In genomic region chr1:84972377-84972987, GRCh38 we compare ENCODE assay signal across 8 cellular contexts. TPM values are rescaled to one million over a fixed set of nuclear protein-coding genes. Genes with fewer than 3 reads are reported as not detected.
DNase-seq lines count a peak whose midpoint lies in the region; ATAC-seq, FAIRE-seq and TF ChIP-seq lines count a peak whose summit lies in the region.

No MANE protein-coding gene starts in this region.

- no peaks in the 10 kb centered on the region for H3K27me3 ChIP-seq in BLaER1 treated with 17β-estradiol and CSF1 and Interleukin-3, amounts not matched to agents 10 nM and 100 nM

- H3K36me3 Mint-ChIP-seq in activated naive CD8-positive, alpha-beta T cell treated with anti-CD3 and anti-CD28 coated beads, Interleukin-2, amount 10 ng/mL, durations not matched to agents 7 days and 5 days = peaks cover 22% of the 10 kb centered on the region
- H3K36me3 Mint-ChIP-seq in nephron progenitor cell (ENCODE audit: low read depth) = no peaks in the 10 kb centered on the region

- H3K4me1 ChIP-seq in BLaER1 treated with 17β-estradiol and CSF1 and Interleukin-3, amounts not matched to agents 10 nM and 100 nM = peaks cover 0 to 15% (median 10%) of the 10 kb centered on the region in 10 experiments; a peak in 12 of 20 replicates

- no peak overlapping the region for H3K4me3 ChIP-seq in BLaER1 treated with 17β-estradiol and CSF1 and Interleukin-3, amounts not matched to agents 10 nM and 100 nM

- H3K9me3 ChIP-seq in BLaER1 treated with 17β-estradiol and CSF1 and Interleukin-3, amounts not matched to agents 10 nM and 100 nM (replicated peaks in 1 of 11) = no peaks in the 10 kb centered on the region

- no peak for DNase-seq in GM19239 (ENCODE audit: insufficient read length, low spot score)
- DNase-seq in activated naive CD8-positive, alpha-beta T cell treated with anti-CD3 and anti-CD28 coated beads, Interleukin-2, amount 10 ng/mL, durations not matched to agents 7 days and 5 days = no peak
- no peak for DNase-seq in 8988T
- no peak for DNase-seq in DMS153 treated with DMSO at 0.1 percent for 48 hours (lab: John Stamatoyannopoulos, UW; ENCODE audit: unreplicated experiment)
- DNase-seq in nephron progenitor cell = no peak
- DNase-seq in hepatic stellate cell (ENCODE audit: low spot score) = no peak

- peak overlapping the region; percentile 69 for H3K27ac Mint-ChIP-seq in activated naive CD8-positive, alpha-beta T cell treated with anti-CD3 and anti-CD28 coated beads, Interleukin-2, amount 10 ng/mL, durations not matched to agents 7 days and 5 days
- H3K27ac Mint-ChIP-seq in nephron progenitor cell = no peak overlapping the region

- H3K9me3 Mint-ChIP-seq in activated naive CD8-positive, alpha-beta T cell treated with anti-CD3 and anti-CD28 coated beads, Interleukin-2, amount 10 ng/mL, durations not matched to agents 7 days and 5 days = peaks cover 2% of the 10 kb centered on the region
- H3K9me3 Mint-ChIP-seq in nephron progenitor cell = peaks cover 6% of the 10 kb centered on the region

- TF ChIP-seq CTCF in nephron progenitor cell (IDR thresholded peaks at IDR 0.05) = no peak

- no peaks in the 10 kb centered on the region for H3K36me3 ChIP-seq in BLaER1 treated with 17β-estradiol and CSF1 and Interleukin-3, amounts not matched to agents 10 nM and 100 nM

- peak overlapping the region in 7 of 11 experiments; percentile 10 to 68 (median 62); a peak in 11 of 22 replicates for H3K4me2 ChIP-seq in BLaER1 treated with 17β-estradiol and CSF1 and Interleukin-3, amounts not matched to agents 10 nM and 100 nM

- H3K27ac ChIP-seq in BLaER1 treated with 17β-estradiol and CSF1 and Interleukin-3, amounts not matched to agents 10 nM and 100 nM = no peak overlapping the region

- POLR2A ChIA-PET in activated naive CD8-positive, alpha-beta T cell treated with anti-CD3 and anti-CD28 coated beads, Interleukin-2, amount 10 ng/mL, durations not matched to agents 7 days and 5 days (lab: Charles Lee) = interaction anchor here (1.3 kb wide), 2 partner anchors 13 to 14 kb away, joined by 4 read pairs; no protein-coding TSS in a partner anchor

- H3K4me3 Mint-ChIP-seq in activated naive CD8-positive, alpha-beta T cell treated with anti-CD3 and anti-CD28 coated beads, Interleukin-2, amount 10 ng/mL, durations not matched to agents 7 days and 5 days = peak overlapping the region; percentile 66
- H3K4me3 Mint-ChIP-seq in nephron progenitor cell = no peak overlapping the region

- no peaks in the 10 kb centered on the region for H4K20me1 ChIP-seq in BLaER1 treated with 17β-estradiol and CSF1 and Interleukin-3, amounts not matched to agents 10 nM and 100 nM

- H3K9ac ChIP-seq in BLaER1 treated with 17β-estradiol and CSF1 and Interleukin-3, amounts not matched to agents 10 nM and 100 nM = no peak overlapping the region

- H3K4me1 Mint-ChIP-seq in activated naive CD8-positive, alpha-beta T cell treated with anti-CD3 and anti-CD28 coated beads, Interleukin-2, amount 10 ng/mL, durations not matched to agents 7 days and 5 days = peaks cover 41% of the 10 kb centered on the region
- peaks cover 16% of the 10 kb centered on the region for H3K4me1 Mint-ChIP-seq in nephron progenitor cell

- peak; percentile 31 for ATAC-seq in HG03108 (IDR thresholded peaks at IDR 0.05; ENCODE audit: unreplicated experiment)
- ATAC-seq in activated naive CD8-positive, alpha-beta T cell treated with anti-CD3 and anti-CD28 coated beads, Interleukin-2, amount 10 ng/mL, durations not matched to agents 7 days and 5 days (ENCODE audit: low read depth) = peak; percentile 72

- FAIRE-seq in GM19239 (lab: Jason Lieb, UNC) = peak; percentile 88

- H3K27me3 Mint-ChIP-seq in activated naive CD8-positive, alpha-beta T cell treated with anti-CD3 and anti-CD28 coated beads, Interleukin-2, amount 10 ng/mL, durations not matched to agents 7 days and 5 days = no peaks in the 10 kb centered on the region
- peaks cover 7% of the 10 kb centered on the region for H3K27me3 Mint-ChIP-seq in nephron progenitor cell (ENCODE audit: low read depth, poor library complexity)

RNA-seq across cellular contexts. Expression of gene MCOLN2, which starts 24.4 kb away (rescaled TPM):
- 10 to 100 TPM; 18.8 to 19.9 TPM for total RNA-seq in activated naive CD8-positive, alpha-beta T cell treated with anti-CD3 and anti-CD28 coated beads, Interleukin-2, amount 10 ng/mL, durations not matched to agents 7 days and 5 days
